8 cellular contexts compared by ENCODE assay signal in genomic region chr11:63837719-63838118, GRCh38.
DNase-seq lines count a peak whose midpoint lies in the region; TF ChIP-seq lines count a peak whose summit lies in the region.

No MANE protein-coding gene starts in this region.

- H3K4me1 ChIP-seq in duodenal mucosa (ENCODE audit: control insufficient read depth in 1 of 2, insufficient read depth in 2 of 2, low read length in 2 of 2) = peaks cover 42 to 45% of the 10 kb centered on the region in 2 donors
- H3K4me1 ChIP-seq in parathyroid adenoma = peaks cover 8% of the 10 kb centered on the region

- no peaks in the 10 kb centered on the region for H3K36me3 ChIP-seq in duodenal mucosa (ENCODE audit: control insufficient read depth in 1 of 2, insufficient read depth in 2 of 2, low read length in 2 of 2)
- no peaks in the 10 kb centered on the region for H3K36me3 ChIP-seq in parathyroid adenoma (ENCODE audit: control insufficient read depth, insufficient read depth, low read length)

- in situ Hi-C loops in GM13976 (cut with MboI; ENCODE audit: low sequenced_read_pairs, unreplicated experiment) = loop anchor here (10.0 kb wide), 1 partner anchor 107 kb away; no protein-coding TSS in a partner anchor

- H3K9ac ChIP-seq in duodenal mucosa (ENCODE audit: low read depth in 1 of 2, low read length in 2 of 2) (peak overlapping the region; percentile 43 to 46), parathyroid adenoma (no peak overlapping the region)

- H3K4me3 ChIP-seq in duodenal mucosa (ENCODE audit: low read depth in 1 of 2, low read length in 2 of 2) = peak overlapping the region in 1 of 2 donors; percentile 2
- peak overlapping the region; percentile 48 for H3K4me3 ChIP-seq in parathyroid adenoma (ENCODE audit: low read depth, low read length)

- H3K4me2 ChIP-seq in parathyroid adenoma (ENCODE audit: low read length) = peak overlapping the region; percentile 75

- no peaks in the 10 kb centered on the region for H3K27me3 ChIP-seq in duodenal mucosa (ENCODE audit: control insufficient read depth in 1 of 2, insufficient read depth in 2 of 2, low read length in 2 of 2)
- H3K27me3 ChIP-seq in parathyroid adenoma (ENCODE audit: control insufficient read depth, insufficient read depth, low read length) = no peaks in the 10 kb centered on the region

- peaks cover 4% of the 10 kb centered on the region for H3K79me2 ChIP-seq in parathyroid adenoma

- DNase-seq in DMS153 treated with DMSO at 0.1 percent for 48 hours (lab: John Stamatoyannopoulos, UW; ENCODE audit: unreplicated experiment) = peak; percentile 40
- DNase-seq in NOMO-1 treated with dmso at 0.1 percent for 144 hours (lab: John Stamatoyannopoulos, UW; ENCODE audit: unreplicated experiment) = peak; percentile 22
- no peak for DNase-seq in GM19238 (ENCODE audit: insufficient read length, low spot score)
- no peak for DNase-seq in activated CD4-positive, CD25-positive, alpha-beta regulatory T cell treated with anti-CD3 and anti-CD28 coated beads, Interleukin-2, amount 50 U/mL, for 72 hours
- DNase-seq in GM13976 (ENCODE audit: low spot score) = no peak
- DNase-seq in DMS 273 treated with DMSO at 0.1 percent for 48 hours (lab: John Stamatoyannopoulos, UW) = no peak

- no peaks in the 10 kb centered on the region for H3K9me3 ChIP-seq in duodenal mucosa (ENCODE audit: control insufficient read depth in 1 of 2, low read length in 2 of 2)
- no peaks in the 10 kb centered on the region for H3K9me3 ChIP-seq in parathyroid adenoma (ENCODE audit: control insufficient read depth, low read length)

- TF ChIP-seq CTCF in parathyroid adenoma (IDR thresholded peaks at IDR 0.05) = no peak
- TF ChIP-seq CTCF in GM13976 (IDR thresholded peaks at IDR 0.05; ENCODE audit: borderline replicate concordance, control extremely low read depth, extremely low read depth, insufficient read depth, missing control alignments) = no peak

- H2AFZ ChIP-seq in parathyroid adenoma = peak overlapping the region; percentile 76

- H3K27ac ChIP-seq in duodenal mucosa (ENCODE audit: low read depth, low read length) (peak overlapping the region; percentile 59), parathyroid adenoma (peak overlapping the region; percentile 83)

Comparison
In these comparisons a context has a peak if more than half of its experiments do, and no peak if none do; other contexts are left out.
1. DNase-seq: peak in DMS153 treated with DMSO at 0.1 percent for 48 hours (single experiment) and NOMO-1 treated with dmso at 0.1 percent for 144 hours (single experiment); none in GM19238 (single experiment), activated CD4-positive, CD25-positive, alpha-beta regulatory T cell treated with anti-CD3 and anti-CD28 coated beads, Interleukin-2, amount 50 U/mL, for 72 hours (single experiment), GM13976 (single experiment) and DMS 273 treated with DMSO at 0.1 percent for 48 hours (single experiment).